27 cellular contexts compared by ENCODE assay signal in the genomic region with DNA sequence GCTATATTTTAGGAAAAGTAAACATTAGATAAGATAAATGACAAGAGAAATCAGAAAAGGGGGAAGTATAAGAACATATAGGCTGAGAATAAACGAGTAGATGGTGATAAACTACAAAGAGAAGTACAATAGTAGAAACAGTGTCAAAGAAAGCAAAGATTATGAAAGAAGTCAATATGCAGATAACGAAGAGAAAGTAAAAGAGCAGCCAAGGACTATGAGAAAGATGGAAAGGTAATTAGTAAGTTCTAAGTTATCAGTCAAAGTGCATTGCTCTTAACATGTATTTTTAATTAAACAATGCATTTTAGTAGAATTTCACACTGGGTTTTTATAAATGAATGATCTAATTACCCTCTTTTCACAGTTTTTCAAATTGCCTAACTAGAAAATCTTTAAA.
DNase-seq lines count a peak whose midpoint lies in the region; ATAC-seq and TF ChIP-seq lines count a peak whose summit lies in the region.
"Had no signal": no experiment of that assay in that cellular context is flagged by ENCODE, and none has a peak within 500 bp of the region (broad histone marks: within the 10 kb centered on the region; RNA-seq: fewer than 3 reads in every experiment).

No MANE protein-coding gene starts in this region.

- dilution Hi-C loops in mammary epithelial cell (cut with HindIII; ENCODE audit: low sequenced_read_pairs): no loop called here

- CTCF ChIA-PET in mammary epithelial cell (lab: Charles Lee; ENCODE audit: low non-redundant PET): no interaction called here

- 44% methylated on average over 2 of the region's 2 CpGs for WGBS in mammary epithelial cell (ENCODE audit: low coverage, missing lambda C conversion rate)

- H3K9me2 ChIP-seq in OCI-LY1 (ENCODE audit: low read depth, low read length): no peaks in the 10 kb centered on the region

- H3K4me3 ChIP-seq in ACC112 (ENCODE audit: low read depth, low read length) (0 out of 2 replicates have a peak overlapping the region, but pooled peaks have one; percentile 9), OCI-LY1 (ENCODE audit: low read depth, low read length, poor library complexity, severe bottlenecking) (peak overlapping the region; percentile 8), mammary epithelial cell (replicated peaks in 1 of 3; ENCODE audit: insufficient read depth in 1 of 3, low read depth in 2 of 3, low read length in 3 of 3) (no peak overlapping the region)
- H3K4me3 ChIP-seq: PC-9, SJCRH30 had no signal

- DNase-seq in midbrain (lab: John Stamatoyannopoulos, UW): no peak
- DNase-seq in mammary epithelial cell: no peak
- no peak for DNase-seq in cardiac septum (ENCODE audit: low spot score)
- DNase-seq: ACHN; BE2C; CD8-positive, alpha-beta memory T cell; DMS 273 treated with DMSO at 0.1 percent for 48 hours; DMS79; GF-D8; H9; KBM-7; NCI-H1048; NCI-H1417; NCI-H1694; NCI-H2029 treated with DMSO at 0.1 percent for 48 hours; NCI-H2227 treated with DMSO at 0.1 percent for 48 hours; NCI-H69; PC-9; SJCRH30; T-cell had no signal

- ATAC-seq in GM21717 (IDR thresholded peaks at IDR 0.05; ENCODE audit: unreplicated experiment) (peak; percentile 57), HG03432 (IDR thresholded peaks at IDR 0.05; ENCODE audit: unreplicated experiment) (peak; percentile 43), GM21723 (IDR thresholded peaks at IDR 0.05; ENCODE audit: unreplicated experiment) (no peak)
- ATAC-seq: Right ventricle myocardium inferior, T-cell had no signal

- H4K20me1 ChIP-seq in OCI-LY1 (ENCODE audit: insufficient read depth, low read length) (no peaks in the 10 kb centered on the region), mammary epithelial cell (ENCODE audit: insufficient read depth, low read length) (no peaks in the 10 kb centered on the region)

- H3K9me3 ChIP-seq in OCI-LY1 (ENCODE audit: low read length) (no peaks in the 10 kb centered on the region), mammary epithelial cell (replicated peaks; ENCODE audit: insufficient read depth, low read length) (no peaks in the 10 kb centered on the region)
- H3K9me3 ChIP-seq: BE2C, SJCRH30 had no signal

- intact Hi-C loops in mammary epithelial cell (cut with micrococcal nuclease) (no loop called here), cardiac septum (cut with DNase I) (no loop called here)

- H3K9ac ChIP-seq in OCI-LY1 (ENCODE audit: low read length) (peak overlapping the region; percentile 38), mammary epithelial cell (ENCODE audit: insufficient read depth, low read length) (no peak overlapping the region)

- H2AFZ ChIP-seq in ACC112 (ENCODE audit: low read length, unreplicated experiment) (no peak overlapping the region), OCI-LY1 (ENCODE audit: low read length) (peak overlapping the region; percentile 98), mammary epithelial cell (ENCODE audit: low read depth, low read length) (no peak overlapping the region)
- H2AFZ ChIP-seq: PC-9 had no signal

- in situ Hi-C loops in mammary epithelial cell (cut with MboI; ENCODE audit: low sequenced_read_pairs in 2 of 2): no loop called here

- H3K27me3 ChIP-seq in ACC112 (ENCODE audit: insufficient read depth, low read length) (peaks cover 50% of the 10 kb centered on the region), OCI-LY1 (ENCODE audit: insufficient read depth, low read length) (no peaks in the 10 kb centered on the region), mammary epithelial cell (ENCODE audit: insufficient read depth, low read length) (peaks cover 3% of the 10 kb centered on the region)
- H3K27me3 ChIP-seq: BE2C, SJCRH30 had no signal

- no peak for TF ChIP-seq CTCF in OCI-LY1 (IDR thresholded peaks at IDR 0.05; ENCODE audit: low read length)
- no peak for TF ChIP-seq CTCF in mammary epithelial cell (conservative IDR thresholded peaks at IDR 0.05 in 1 of 2, IDR thresholded peaks at IDR 0.05 in 1 of 2; ENCODE audit: extremely low read depth in 1 of 2, insufficient read depth in 1 of 2, low read depth in 1 of 2, low read length in 2 of 2)

- H3K36me3 ChIP-seq in ACC112 (ENCODE audit: insufficient read depth, low read length): no peaks in the 10 kb centered on the region
- no peaks in the 10 kb centered on the region for H3K36me3 ChIP-seq in OCI-LY1 (ENCODE audit: insufficient read depth, low read length)
- H3K36me3 ChIP-seq in mammary epithelial cell (ENCODE audit: insufficient read depth, low read length): no peaks in the 10 kb centered on the region
- H3K36me3 ChIP-seq: BE2C, SJCRH30 had no signal

- H3F3A ChIP-seq in OCI-LY1 (ENCODE audit: insufficient read depth, low read length): no peaks in the 10 kb centered on the region

- H3K4me2 ChIP-seq in OCI-LY1 (ENCODE audit: low read length) (peak overlapping the region; percentile 62), mammary epithelial cell (ENCODE audit: insufficient read depth, low read depth, low read length) (no peak overlapping the region)
- H3K4me2 ChIP-seq: PC-9 had no signal

- no TSS peak for BruUV-seq in mammary epithelial cell (replicated peaks; lab: Mats Ljungman, UMichigan)

- no peaks in the 10 kb centered on the region for H3K79me2 ChIP-seq in ACC112 (ENCODE audit: control insufficient read depth, insufficient read depth, low read length, unreplicated experiment)
- H3K79me2 ChIP-seq in OCI-LY1 (ENCODE audit: insufficient read depth, low read length): no peaks in the 10 kb centered on the region
- H3K79me2 ChIP-seq in mammary epithelial cell (ENCODE audit: insufficient read depth, low read length): no peaks in the 10 kb centered on the region

- H3K4me1 ChIP-seq in ACC112 (ENCODE audit: control insufficient read depth, insufficient read depth, low read length, unreplicated experiment) (no peaks in the 10 kb centered on the region), OCI-LY1 (ENCODE audit: insufficient read depth, low read length, severe bottlenecking) (peaks cover 40% of the 10 kb centered on the region), mammary epithelial cell (ENCODE audit: insufficient read depth, low read length) (no peaks in the 10 kb centered on the region)
- H3K4me1 ChIP-seq: SJCRH30 had no signal

- H3K27ac ChIP-seq in ACC112 (ENCODE audit: low read depth, low read length) (no peak overlapping the region), OCI-LY1 (ENCODE audit: low read depth, low read length, poor library complexity, severe bottlenecking) (peak overlapping the region; percentile 20), mammary epithelial cell (ENCODE audit: insufficient read depth, low read depth, low read length) (no peak overlapping the region)
- H3K27ac ChIP-seq: 22Rv1, PC-9, SJCRH30 had no signal

Comparison
In these comparisons a context has a peak if more than half of its experiments do, and no peak if none do; other contexts are left out.
1. H3K4me3 ChIP-seq: peak in ACC112 (single experiment) and OCI-LY1 (single experiment); none in mammary epithelial cell (0 of 3).